ENCODE assay signal across 2 cellular contexts in genomic region chr14:65109357-65109756, GRCh38.
TF ChIP-seq lines count a peak whose summit lies in the region.

No MANE protein-coding gene starts in this region.

TF ChIP-seq in A549, 52 proteins besides CTCF, POLR2A, EP300 and RAD21:
- TF ChIP-seq HEYL (CRISPR knock-in tag; IDR thresholded peaks at IDR 0.05) (no peak), ZFP36 (IDR thresholded peaks at IDR 0.05; ENCODE audit: borderline replicate concordance, partially characterized antibody) (peak; percentile 45)

TF ChIP-seq in K562, 482 proteins besides CTCF, POLR2A, EP300 and RAD21:
- TF ChIP-seq PREB (CRISPR knock-in tag; IDR thresholded peaks at IDR 0.05) (no peak), RBM25 (IDR thresholded peaks at IDR 0.05; ENCODE audit: low read depth, low read length, severe bottlenecking) (peak; percentile 70), PTBP1 (IDR thresholded peaks at IDR 0.05; ENCODE audit: low read depth, low read length) (0 out of 2 replicates have a peak, but pooled peaks have one; percentile 69), ZFP36 (IDR thresholded peaks at IDR 0.05; ENCODE audit: low read depth, low read length, partially characterized antibody) (peak; percentile 96), KDM1A (IDR thresholded peaks at IDR 0.05) (0 out of 4 replicates have a peak, but pooled peaks of 1 of the 2 experiments have one; percentile 17), ZNF436 (CRISPR knock-in tag; IDR thresholded peaks at IDR 0.05) (peak; percentile 83), BCOR (IDR thresholded peaks at IDR 0.05) (peak; percentile 77), MXI1 (IDR thresholded peaks at IDR 0.05; ENCODE audit: low read depth, low read length) (no peak)
